Comparison of ENCODE assay signal across 14 cellular contexts in genomic region chr9:136719212-136719880, GRCh38. TPM values are rescaled to one million over a fixed set of nuclear protein-coding genes. Genes with fewer than 3 reads are reported as not detected.
A peak's percentile ranks its signal among the peaks of the same experiment; 100 is the strongest.
DNase-seq lines count a peak whose midpoint lies in the region; TF ChIP-seq lines count a peak whose summit lies in the region.
"Had no signal": no experiment of that assay in that cellular context is flagged by ENCODE, and none has a peak within 500 bp of the region (broad histone marks: within the 10 kb centered on the region; RNA-seq: fewer than 3 reads in every experiment).

No MANE protein-coding gene starts in this region.

- intact Hi-C loops in Calu3 (cut with micrococcal nuclease; ENCODE audit: unreplicated experiment): no loop called here
- intact Hi-C loops in colonic mucosa (cut with DNase I): no loop called here

- peak overlapping the region; percentile 3 for H4K8ac ChIP-seq in neuronal stem cell (ENCODE audit: low read depth, low read length)
- no peak overlapping the region for H4K8ac ChIP-seq in trophoblast cell (ENCODE audit: low read depth, low read length)

- H3K27ac ChIP-seq in Karpas-422 (ENCODE audit: low read length): no peak overlapping the region
- peak overlapping the region; percentile 78 for H3K27ac ChIP-seq in neuronal stem cell (replicated peaks; ENCODE audit: low read length)
- no peak overlapping the region for H3K27ac ChIP-seq in colonic mucosa
- no peak overlapping the region for H3K27ac ChIP-seq in trophoblast cell (ENCODE audit: low read depth, low read length)
- H3K27ac ChIP-seq: vagina had no signal

- peak overlapping the region; percentile 64 for H2BK15ac ChIP-seq in neuronal stem cell (ENCODE audit: low read length)

- H4K91ac ChIP-seq in neuronal stem cell (ENCODE audit: low read depth, low read length, poor library complexity) (no peak overlapping the region), trophoblast cell (ENCODE audit: low read depth, low read length) (no peak overlapping the region)

- H2BK12ac ChIP-seq in neuronal stem cell (ENCODE audit: low read length) (no peak overlapping the region), trophoblast cell (ENCODE audit: low read length) (no peak overlapping the region)

- H3K14ac ChIP-seq in neuronal stem cell (ENCODE audit: low read length) (peak overlapping the region; percentile 25), trophoblast cell (ENCODE audit: low read length) (no peak overlapping the region)

- H3K36me3 ChIP-seq in Karpas-422 (ENCODE audit: insufficient read depth, low read length): peaks cover 4% of the 10 kb centered on the region
- H3K36me3 ChIP-seq in neuronal stem cell (replicated peaks in 1 of 2; ENCODE audit: control insufficient read depth in 2 of 2, insufficient read depth in 2 of 2, low read length in 2 of 2): peaks cover 23 to 40% of the 10 kb centered on the region in 2 donors
- peaks cover 6% of the 10 kb centered on the region for H3K36me3 ChIP-seq in colonic mucosa
- H3K36me3 ChIP-seq in trophoblast cell (ENCODE audit: control insufficient read depth in 1 of 2, insufficient read depth in 2 of 2, low read length in 2 of 2): peaks cover 39 to 40% of the 10 kb centered on the region in 2 experiments

- H3K4me3 ChIP-seq in Karpas-422 (ENCODE audit: low read length) (no peak overlapping the region), neuronal stem cell (ENCODE audit: low read length in 2 of 2) (no peak overlapping the region), colonic mucosa (no peak overlapping the region), trophoblast cell (ENCODE audit: low read depth, low read length) (no peak overlapping the region)
- H3K4me3 ChIP-seq: vagina had no signal

- H3K79me1 ChIP-seq in neuronal stem cell (ENCODE audit: low read depth, low read length) (peaks cover 16% of the 10 kb centered on the region), trophoblast cell (ENCODE audit: low read length) (peaks cover 5% of the 10 kb centered on the region)

- H3K23ac ChIP-seq in neuronal stem cell (ENCODE audit: low read depth, low read length, poor library complexity) (peak overlapping the region; percentile 89), trophoblast cell (ENCODE audit: low read length) (no peak overlapping the region)

- peaks cover 13% of the 10 kb centered on the region; the same call in 1 of the 2 replicates for H4K20me1 ChIP-seq in Karpas-422 (ENCODE audit: insufficient read depth, low read depth, low read length)

- no peaks in the 10 kb centered on the region for H3K4me1 ChIP-seq in Karpas-422 (ENCODE audit: low read length)
- H3K4me1 ChIP-seq in neuronal stem cell (ENCODE audit: control insufficient read depth in 2 of 2, insufficient read depth in 1 of 2, low read depth in 1 of 2, low read length in 2 of 2): peaks cover 22 to 25% of the 10 kb centered on the region in 2 donors
- no peaks in the 10 kb centered on the region for H3K4me1 ChIP-seq in colonic mucosa
- peaks cover 8% of the 10 kb centered on the region in 2 experiments for H3K4me1 ChIP-seq in trophoblast cell (ENCODE audit: control insufficient read depth in 1 of 2, insufficient read depth in 2 of 2, low read length in 2 of 2)
- H3K4me1 ChIP-seq: Caco-2 had no signal

- CTCF ChIA-PET in Calu3 (lab: Charles Lee): no interaction called here

- no peak overlapping the region for H3K27ac Mint-ChIP-seq in Calu3 (ENCODE audit: unreplicated experiment)

- H3K4me2 ChIP-seq in Karpas-422 (ENCODE audit: low read depth, low read length, poor library complexity, severe bottlenecking): no peak overlapping the region
- H3K4me2 ChIP-seq in neuronal stem cell (ENCODE audit: insufficient read depth, low read length, poor library complexity, severe bottlenecking): no peak overlapping the region
- no peak overlapping the region for H3K4me2 ChIP-seq in trophoblast cell (ENCODE audit: low read length)

- peaks cover 27% of the 10 kb centered on the region for H3K36me3 Mint-ChIP-seq in Calu3 (ENCODE audit: insufficient read depth, unreplicated experiment)

- H3K79me2 ChIP-seq in Karpas-422 (ENCODE audit: low read length): no peaks in the 10 kb centered on the region
- no peaks in the 10 kb centered on the region for H3K79me2 ChIP-seq in trophoblast cell (ENCODE audit: control insufficient read depth, insufficient read depth, low read length, poor library complexity)

- no peak overlapping the region for H4K12ac ChIP-seq in trophoblast cell (ENCODE audit: low read depth, low read length)

- H3K9me3 ChIP-seq in Karpas-422 (ENCODE audit: low read length): no peaks in the 10 kb centered on the region
- no peaks in the 10 kb centered on the region for H3K9me3 ChIP-seq in neuronal stem cell (replicated peaks in 1 of 2; ENCODE audit: control insufficient read depth in 2 of 2, insufficient read depth in 1 of 2, low read depth in 1 of 2, low read length in 2 of 2)
- no peaks in the 10 kb centered on the region for H3K9me3 ChIP-seq in colonic mucosa
- peaks cover 3% of the 10 kb centered on the region for H3K9me3 ChIP-seq in trophoblast cell (ENCODE audit: insufficient read depth, low read depth, low read length)
- H3K9me3 ChIP-seq: Caco-2, vagina had no signal

- peaks cover 12% of the 10 kb centered on the region for H3K27me3 Mint-ChIP-seq in Calu3 (ENCODE audit: unreplicated experiment)

- WGBS in neuronal stem cell (ENCODE audit: extremely low coverage in 2 of 2, insufficient read length in 2 of 2, insufficient replicate concordance in 1 of 2), 2 donors: no CpG with 5 or more reads among the region's 24 CpGs
- WGBS in trophoblast cell (ENCODE audit: extremely low coverage, insufficient coverage, insufficient read length): no CpG with 5 or more reads among the region's 24 CpGs

- H3K9me3 Mint-ChIP-seq in Calu3 (ENCODE audit: low read depth, unreplicated experiment): no peaks in the 10 kb centered on the region

- H3K18ac ChIP-seq in neuronal stem cell (ENCODE audit: low read length) (peak overlapping the region; percentile 90), trophoblast cell (ENCODE audit: low read length) (no peak overlapping the region)

- no peak overlapping the region for H3K4me3 Mint-ChIP-seq in Calu3 (ENCODE audit: low read depth, unreplicated experiment)

- no peak overlapping the region for H3K4ac ChIP-seq in neuronal stem cell (ENCODE audit: low read length)
- no peak overlapping the region for H3K4ac ChIP-seq in trophoblast cell (ENCODE audit: low read depth, low read length)

- H3K4me1 Mint-ChIP-seq in Calu3 (ENCODE audit: low read depth, unreplicated experiment): no peaks in the 10 kb centered on the region

- H3K9ac ChIP-seq in Karpas-422 (ENCODE audit: low read length) (no peak overlapping the region), neuronal stem cell (ENCODE audit: low read depth, low read length, poor library complexity) (peak overlapping the region; percentile 84), colonic mucosa (ENCODE audit: low read depth in 2 of 2, low read length in 2 of 2) (no peak overlapping the region), trophoblast cell (ENCODE audit: low read length) (no peak overlapping the region)

- H3K27me3 ChIP-seq in Karpas-422 (ENCODE audit: low read length): no peaks in the 10 kb centered on the region
- no peaks in the 10 kb centered on the region for H3K27me3 ChIP-seq in neuronal stem cell (ENCODE audit: control insufficient read depth in 3 of 3, insufficient read depth in 3 of 3, low read depth in 1 of 3, low read length in 3 of 3)
- H3K27me3 ChIP-seq in colonic mucosa: no peaks in the 10 kb centered on the region
- H3K27me3 ChIP-seq in trophoblast cell (ENCODE audit: insufficient read depth, low read length): no peaks in the 10 kb centered on the region

- no peaks in the 10 kb centered on the region for H3K9me2 ChIP-seq in Karpas-422 (replicated peaks; ENCODE audit: insufficient read depth, low read length)

- no TSS peak for BruUV-seq in Calu3 (replicated peaks; lab: Mats Ljungman, UMichigan)

- DNase-seq in Calu3 (peak; percentile 32), Karpas-422 (peak; percentile 54), dermis blood vessel endothelial cell (peak; percentile 54), neuronal stem cell (ENCODE audit: low spot score) (no peak), hepatic stellate cell (ENCODE audit: low spot score) (no peak), colonic mucosa (no peak), trophoblast cell (no peak), GM03348 (ENCODE audit: low spot score) (no peak)
- DNase-seq: activated CD4-positive, alpha-beta T cell treated with anti-CD3 and anti-CD28 coated beads, Interleukin-2, amount 50 U/mL, for 48 hours; Caco-2; NCI-H1417; NCI-H748 treated with DMSO at 0.1 percent for 48 hours had no signal

- no peak overlapping the region for H2AFZ ChIP-seq in Karpas-422 (ENCODE audit: low read length)
- H2AFZ ChIP-seq in neuronal stem cell (ENCODE audit: low read length): no peak overlapping the region
- no peak overlapping the region for H2AFZ ChIP-seq in trophoblast cell (ENCODE audit: insufficient read depth, low read length, poor library complexity)

- H2BK5ac ChIP-seq in neuronal stem cell (ENCODE audit: low read length): no peak overlapping the region
- H2BK5ac ChIP-seq in trophoblast cell (ENCODE audit: low read depth, low read length, poor library complexity): no peak overlapping the region

- peak overlapping the region; percentile 79 for H2AK5ac ChIP-seq in neuronal stem cell (ENCODE audit: low read depth, low read length)
- no peak overlapping the region for H2AK5ac ChIP-seq in trophoblast cell (ENCODE audit: low read length)

- no peak for TF ChIP-seq CTCF in Calu3 (IDR thresholded peaks at IDR 0.05; ENCODE audit: unreplicated experiment)
- no peak for TF ChIP-seq CTCF in colonic mucosa (IDR thresholded peaks at IDR 0.05)

- H2BK120ac ChIP-seq in neuronal stem cell (ENCODE audit: low read depth, low read length) (no peak overlapping the region), trophoblast cell (ENCODE audit: insufficient read depth, low read length, poor library complexity) (no peak overlapping the region)

RNA-seq across cellular contexts. Expression of gene DIPK1B, which starts 7.0 kb away (rescaled TPM):
- total RNA-seq in Calu3 (2022) (4.0 TPM in 2 replicates), dermis blood vessel endothelial cell (172 and 238 TPM in 2 replicates), colonic mucosa (1 to 10 TPM in 1 of 2 donors, under 1 TPM in 1; 0.82 to 2.8 TPM)
- not detected in 2 replicates for total RNA-seq in Karpas-422 (2014; rRNA removed; shearing (Covaris generic); ENCODE audit: low replicate concordance)
- 40.0 TPM for polyA plus RNA-seq in neuronal stem cell (2013, experiment 1 of 2)
- 39.1 TPM for polyA plus RNA-seq in neuronal stem cell (2013, experiment 2 of 2)
- 29.3 and 30.2 TPM in 2 replicates for polyA plus RNA-seq in trophoblast cell (2013)

RNA-seq across cellular contexts. Expression of gene LCN10, which starts 23.4 kb away (rescaled TPM):
- 0.33 and 1.9 TPM in 2 replicates for total RNA-seq in Calu3 (2022)
- not detected in 2 replicates for total RNA-seq in Karpas-422 (2014; rRNA removed; shearing (Covaris generic); ENCODE audit: low replicate concordance)
- total RNA-seq in dermis blood vessel endothelial cell: 0.05 TPM in 1 of 2 replicates, not detected in the other
- polyA plus RNA-seq in neuronal stem cell (2013, experiment 1 of 2): 0.10 TPM
- 0.12 TPM for polyA plus RNA-seq in neuronal stem cell (2013, experiment 2 of 2)
- total RNA-seq in colonic mucosa: 1 to 10 TPM in 1 of 2 donors, under 1 TPM in 1; 0.11 to 3.3 TPM
- 0.03 and 0.06 TPM in 2 replicates for polyA plus RNA-seq in trophoblast cell (2013)
- total RNA-seq: Caco-2 had no signal

RNA-seq across cellular contexts. Expression of gene LCN6, which starts 29.0 kb away (rescaled TPM):
- total RNA-seq in Calu3 (2022) (not detected in 2 replicates), dermis blood vessel endothelial cell (0.68 TPM in 1 of 2 replicates, not detected in the other), colonic mucosa (1 to 10 TPM in 1 of 2 donors, under 1 TPM in 1; 0.56 to 1.2 TPM)
- not detected in 2 replicates for total RNA-seq in Karpas-422 (2014; rRNA removed; shearing (Covaris generic); ENCODE audit: low replicate concordance)
- polyA plus RNA-seq in neuronal stem cell (2013, experiment 1 of 2): not detected
- not detected for polyA plus RNA-seq in neuronal stem cell (2013, experiment 2 of 2)
- not detected in 2 replicates for polyA plus RNA-seq in trophoblast cell (2013)
- total RNA-seq: Caco-2, skeletal muscle tissue had no signal

RNA-seq across cellular contexts. Expression of gene AGPAT2, which starts 32.1 kb away (rescaled TPM):
- total RNA-seq in Calu3 (2022) (40.4 and 45.4 TPM in 2 replicates), dermis blood vessel endothelial cell (46.1 and 62.6 TPM in 2 replicates), colonic mucosa (100 to 1,000 TPM; 197 to 372 TPM)
- total RNA-seq in Karpas-422 (2014; rRNA removed; shearing (Covaris generic); ENCODE audit: low replicate concordance): 12.3 and 38.5 TPM in 2 replicates
- 3.7 TPM for polyA plus RNA-seq in neuronal stem cell (2013, experiment 1 of 2)
- polyA plus RNA-seq in neuronal stem cell (2013, experiment 2 of 2): 3.5 TPM
- 16.6 and 17.1 TPM in 2 replicates for polyA plus RNA-seq in trophoblast cell (2013)

RNA-seq across cellular contexts. Expression of gene LCN8, which starts 38.7 kb away (rescaled TPM):
- total RNA-seq in Calu3 (2022) (not detected in 2 replicates), dermis blood vessel endothelial cell (not detected in 2 replicates), colonic mucosa (not detected)
- not detected in 2 replicates for total RNA-seq in Karpas-422 (2014; rRNA removed; shearing (Covaris generic); ENCODE audit: low replicate concordance)
- not detected for polyA plus RNA-seq in neuronal stem cell (2013, experiment 1 of 2)
- not detected for polyA plus RNA-seq in neuronal stem cell (2013, experiment 2 of 2)
- polyA plus RNA-seq in trophoblast cell (2013): 0.03 TPM in 1 of 2 replicates, not detected in the other
- total RNA-seq: Caco-2, skeletal muscle tissue, vagina had no signal

Comparison
In these comparisons a context has a peak if more than half of its experiments do, and no peak if none do; other contexts are left out.
1. DNase-seq: peak in Calu3 (single experiment), Karpas-422 (single experiment) and dermis blood vessel endothelial cell (single experiment); none in neuronal stem cell (single experiment), hepatic stellate cell (single experiment), colonic mucosa (single experiment), trophoblast cell (0 of 2) and GM03348 (single experiment).
2. RNA of gene DIPK1B, which starts 7.0 kb away (total RNA-seq): 172 to 238 TPM in dermis blood vessel endothelial cell; 4.0 TPM in Calu3, 0.82 to 2.8 TPM in colonic mucosa and not detected in Karpas-422; every median in the first group is over 10 times any median in the second.